In genomic region chr10:116720241-116721047, GRCh38 we compare ENCODE assay signal across 26 cellular contexts. TPM values are rescaled to one million over a fixed set of nuclear protein-coding genes. Genes with fewer than 3 reads are reported as not detected.
DNase-seq lines count a peak whose midpoint lies in the region; ATAC-seq, FAIRE-seq and TF ChIP-seq lines count a peak whose summit lies in the region.
"Had no signal": no experiment of that assay in that cellular context is flagged by ENCODE, and none has a peak within 500 bp of the region (broad histone marks: within the 10 kb centered on the region; RNA-seq: fewer than 3 reads in every experiment).

No MANE protein-coding gene starts in this region.

- FAIRE-seq in RCC 7860 (lab: Jason Lieb, UNC) (no peak), pancreas (lab: Jason Lieb, UNC) (no peak)
- FAIRE-seq: colon had no signal

- no peak overlapping the region for H3K27ac ChIP-seq in pancreas
- H3K27ac ChIP-seq: KMS-11, left lung, parathyroid adenoma, tibial artery, VCaP had no signal

- TF ChIP-seq CTCF in pancreas (IDR thresholded peaks at IDR 0.05): no peak

- H3K4me3 ChIP-seq in pancreas: no peak overlapping the region
- H3K4me3 ChIP-seq: left lung, tibial artery had no signal

- peak; percentile 25 for DNase-seq in ACHN
- DNase-seq in RCC 7860 (ENCODE audit: low spot score): peak; percentile 33
- peak; percentile 39 for DNase-seq in kidney glomerular epithelial cell (lab: John Stamatoyannopoulos, UW)
- DNase-seq in pancreas: no peak
- no peak for DNase-seq in LoVo (ENCODE audit: low spot score)
- DNase-seq in HK-2 (ENCODE audit: unreplicated experiment): no peak
- DNase-seq in activated CD8-positive, alpha-beta memory T cell treated with anti-CD3 and anti-CD28 coated beads, Interleukin-2, amount 50 U/mL, for 48 hours: no peak
- DNase-seq: activated CD4-positive, alpha-beta memory T cell treated with anti-CD3 and anti-CD28 coated beads for 36 hours; activated naive CD4-positive, alpha-beta T cell treated with anti-CD3 and anti-CD28 coated beads, Interleukin-2, amount 50 U/mL, for 16 hours; activated T-cell treated with anti-CD3 and anti-CD28 coated beads, Interleukin-2, amount 50 U/mL, for 1 hour; CD4-positive, alpha-beta T cell; hypothalamus; left lung; NCI-H1105; NCI-H2081 treated with DMSO at 0.1 percent for 48 hours; NCI-H524; SHP77; stimulated activated CD4-positive, alpha-beta T cell treated with anti-CD3 and anti-CD28 coated beads, Interleukin-15, amount 100 ng/mL, for 24 hours had no signal

- ATAC-seq in pancreas: peak; percentile 53 to 76 (median 66)
- no peak for ATAC-seq in GM19351 (IDR thresholded peaks at IDR 0.05; ENCODE audit: unreplicated experiment)
- ATAC-seq: HCT116; left lung; stimulated activated memory B cell treated with anti-CD40 and anti-IgM and Interleukin-4, amounts not matched to agents 10 μg/mL and 1 μg/mL and 100 μg/mL, for 72 hours had no signal

- no peaks in the 10 kb centered on the region for H3K9me3 ChIP-seq in pancreas
- H3K9me3 ChIP-seq: left lung, tibial artery had no signal

- H3K36me3 ChIP-seq in pancreas: no peaks in the 10 kb centered on the region
- H3K36me3 ChIP-seq: left lung, tibial artery had no signal

- H3K4me1 ChIP-seq in pancreas: peaks cover 0 to 11% (median 5%) of the 10 kb centered on the region in 3 donors
- H3K4me1 ChIP-seq: left lung had no signal

- intact Hi-C loops in pancreas (cut with DNase I): no loop called here

- in situ Hi-C loops in ACHN (cut with HindIII; ENCODE audit: low pct_ligation_motif_present, low pct_unique_long_range_greater_than_20kb, low sequenced_read_pairs): no loop called here

- 45 to 47% methylated on average over 12 of the region's 12 CpGs for whole genome bisulfite sequencing in pancreas, 2 donors

- H3K27me3 ChIP-seq in pancreas: no peaks in the 10 kb centered on the region
- H3K27me3 ChIP-seq: tibial artery had no signal

RNA-seq across cellular contexts. Expression of gene HSPA12A, which starts 21.9 kb away (rescaled TPM):
- 1 to 10 TPM; 3.1 to 8.2 (median 4.5) TPM for total RNA-seq in pancreas
- 1 to 10 TPM; 2.7 to 3.6 TPM for polyA plus RNA-seq in pancreas

Comparison
In these comparisons a context has a peak if more than half of its experiments do, and no peak if none do; other contexts are left out.
1. DNase-seq: peak in ACHN (single experiment), RCC 7860 (single experiment) and kidney glomerular epithelial cell (single experiment); none in pancreas (0 of 6), LoVo (single experiment), HK-2 (single experiment) and activated CD8-positive, alpha-beta memory T cell treated with anti-CD3 and anti-CD28 coated beads, Interleukin-2, amount 50 U/mL, for 48 hours (single experiment).